Comparison of ENCODE assay signal across 17 cellular contexts in genomic region chr5:152309926-152310450, GRCh38.
DNase-seq lines count a peak whose midpoint lies in the region; TF ChIP-seq lines count a peak whose summit lies in the region.
"Had no signal": no experiment of that assay in that cellular context is flagged by ENCODE, and none has a peak within 500 bp of the region (broad histone marks: within the 10 kb centered on the region; RNA-seq: fewer than 3 reads in every experiment).

No MANE protein-coding gene starts in this region.

- peaks cover 2% of the 10 kb centered on the region for H3K9me3 Mint-ChIP-seq in neural progenitor cell
- H3K9me3 Mint-ChIP-seq in activated T-cell treated with anti-CD3 and anti-CD28 coated beads, Interleukin-2, amount 50 U/mL, for 24 hours = peaks cover 3% of the 10 kb centered on the region

- H3K4me3 ChIP-seq in AG04450 (ENCODE audit: low read depth, low read length) (no peak overlapping the region), neural progenitor cell (no peak overlapping the region)
- H3K4me3 ChIP-seq: GM12878, HAP-1 had no signal

- peaks cover 55% of the 10 kb centered on the region for H3K4me1 ChIP-seq in neural progenitor cell
- H3K4me1 ChIP-seq: BE2C, HAP-1 had no signal

- DNase-seq in AG04450 (ENCODE audit: low read depth, low spot score) (no peak), NCI-H82 (lab: John Stamatoyannopoulos, UW) (peak; percentile 79), ecto neural progenitor cell (ENCODE audit: low spot score) (peak; percentile 48), neural progenitor cell (ENCODE audit: low spot score) (peak; percentile 71), DMS153 (lab: John Stamatoyannopoulos, UW) (no peak), AG08395 (ENCODE audit: low spot score) (no peak)
- DNase-seq in activated T-cell treated with anti-CD3 and anti-CD28 coated beads, Interleukin-2, amount 50 U/mL, for 24 hours = no peak
- no peak for DNase-seq in stimulated activated CD4-positive, alpha-beta T cell treated with anti-CD3 and anti-CD28 coated beads, Interleukin-4, amount 100 ng/mL, for 1 hour
- DNase-seq: ACHN; BE2C; CD4-positive, alpha-beta memory T cell; COR-L47; DMS53; IMR-90 had no signal

- CTCF ChIA-PET in AG04450 (lab: Charles Lee) = interaction anchor here (1.3 kb wide), 1 partner anchor 39 kb away, joined by 4 read pairs; no protein-coding TSS in a partner anchor

- no peaks in the 10 kb centered on the region for H3K79me2 ChIP-seq in neural progenitor cell (ENCODE audit: low read depth)

- H3K27ac ChIP-seq in AG04450 (ENCODE audit: low read depth, low read length) (peak overlapping the region; percentile 2), neural progenitor cell (peak overlapping the region; percentile 31)
- H3K27ac ChIP-seq: C4-2B had no signal

- H3F3A ChIP-seq in neural progenitor cell (ENCODE audit: low read depth) = peaks cover 35% of the 10 kb centered on the region

- H2AFZ ChIP-seq in neural progenitor cell (replicated peaks) = no peak overlapping the region

- H3K4me2 ChIP-seq in neural progenitor cell = peak overlapping the region; percentile 41

- no peak overlapping the region for H3K9ac ChIP-seq in neural progenitor cell

- TF ChIP-seq CTCF in AG04450 (IDR thresholded peaks at IDR 0.05; ENCODE audit: low read depth, low read length) (no peak), neural progenitor cell (IDR thresholded peaks at IDR 0.05) (no peak)

- no peak overlapping the region for H3K4me3 Mint-ChIP-seq in neural progenitor cell
- no peak overlapping the region for H3K4me3 Mint-ChIP-seq in activated T-cell treated with anti-CD3 and anti-CD28 coated beads, Interleukin-2, amount 50 U/mL, for 24 hours
- H3K4me3 Mint-ChIP-seq: CD4-positive, alpha-beta memory T cell had no signal

- H3K27me3 ChIP-seq in AG04450 (ENCODE audit: control insufficient read depth, insufficient read depth, low read length) = no peaks in the 10 kb centered on the region
- no peaks in the 10 kb centered on the region for H3K27me3 ChIP-seq in neural progenitor cell
- H3K27me3 ChIP-seq: BE2C had no signal

- POLR2A ChIA-PET in AG04450 (lab: Yijun Ruan, JAX) = no interaction called here

- no peak overlapping the region for H3K27ac Mint-ChIP-seq in neural progenitor cell
- no peak overlapping the region for H3K27ac Mint-ChIP-seq in activated T-cell treated with anti-CD3 and anti-CD28 coated beads, Interleukin-2, amount 50 U/mL, for 24 hours
- H3K27ac Mint-ChIP-seq: CD4-positive, alpha-beta memory T cell had no signal

- no peaks in the 10 kb centered on the region for H3K36me3 ChIP-seq in neural progenitor cell
- H3K36me3 ChIP-seq: BE2C, HAP-1 had no signal

- H3K4me1 Mint-ChIP-seq in neural progenitor cell = peaks cover 36% of the 10 kb centered on the region
- no peaks in the 10 kb centered on the region for H3K4me1 Mint-ChIP-seq in activated T-cell treated with anti-CD3 and anti-CD28 coated beads, Interleukin-2, amount 50 U/mL, for 24 hours (ENCODE audit: low read depth)
- H3K4me1 Mint-ChIP-seq: CD4-positive, alpha-beta memory T cell had no signal

- peaks cover 7% of the 10 kb centered on the region for H3K27me3 Mint-ChIP-seq in neural progenitor cell (ENCODE audit: insufficient read depth, low read depth)
- no peaks in the 10 kb centered on the region for H3K27me3 Mint-ChIP-seq in activated T-cell treated with anti-CD3 and anti-CD28 coated beads, Interleukin-2, amount 50 U/mL, for 24 hours

- no peaks in the 10 kb centered on the region for H3K9me3 ChIP-seq in AG04450 (ENCODE audit: control insufficient read depth, insufficient read depth, low read length)
- H3K9me3 ChIP-seq in neural progenitor cell (ENCODE audit: low read depth) = no peaks in the 10 kb centered on the region
- H3K9me3 ChIP-seq: BE2C, HAP-1 had no signal

- no peaks in the 10 kb centered on the region for H3K36me3 Mint-ChIP-seq in neural progenitor cell
- H3K36me3 Mint-ChIP-seq in activated T-cell treated with anti-CD3 and anti-CD28 coated beads, Interleukin-2, amount 50 U/mL, for 24 hours (ENCODE audit: low read depth) = no peaks in the 10 kb centered on the region
- H3K36me3 Mint-ChIP-seq: CD4-positive, alpha-beta memory T cell had no signal

- H4K20me1 ChIP-seq in neural progenitor cell (ENCODE audit: low read depth) = no peaks in the 10 kb centered on the region

Comparison
In these comparisons a context has a peak if more than half of its experiments do, and no peak if none do; other contexts are left out.
1. DNase-seq: peak in NCI-H82 (single experiment), ecto neural progenitor cell (single experiment) and neural progenitor cell (single experiment); none in AG04450 (single experiment), DMS153 (single experiment), AG08395 (single experiment), activated T-cell treated with anti-CD3 and anti-CD28 coated beads, Interleukin-2, amount 50 U/mL, for 24 hours (single experiment) and stimulated activated CD4-positive, alpha-beta T cell treated with anti-CD3 and anti-CD28 coated beads, Interleukin-4, amount 100 ng/mL, for 1 hour (single experiment).